Comparison of ENCODE assay signal across 1 cellular context in the genomic region with DNA sequence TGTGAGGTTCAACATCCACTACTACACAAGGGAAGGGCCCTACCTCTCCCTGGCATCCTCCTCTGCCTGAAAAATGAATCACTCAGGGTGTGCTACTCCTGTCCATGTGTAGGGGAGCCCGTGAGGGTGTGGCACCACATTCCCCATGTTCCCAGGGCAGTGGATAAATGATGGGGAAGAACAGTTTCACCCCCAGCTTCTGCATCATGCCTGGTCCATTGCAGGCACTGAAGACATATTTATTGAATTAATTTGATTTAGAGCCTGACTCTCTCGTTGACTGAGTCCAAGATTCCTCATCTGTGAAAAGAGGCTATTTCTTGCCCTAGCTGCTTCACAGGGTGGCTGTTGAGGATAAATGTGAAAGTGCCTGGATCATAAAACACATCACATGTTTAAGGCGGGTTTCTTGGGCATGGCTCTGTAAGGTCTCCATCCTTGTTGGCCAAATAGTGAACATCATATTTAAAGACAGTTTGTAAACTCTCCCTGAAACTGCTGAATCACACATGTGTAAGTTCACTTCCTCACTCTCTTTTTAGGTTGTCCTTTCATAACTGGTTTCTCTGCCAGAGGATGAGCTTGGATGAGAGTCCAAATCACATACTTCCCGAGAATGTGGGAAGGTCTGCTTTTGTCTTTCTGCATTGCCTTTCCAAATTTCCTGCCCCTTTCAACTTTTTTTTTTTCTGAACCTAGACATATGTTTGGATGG.
TF ChIP-seq lines count a peak whose summit lies in the region.

No MANE protein-coding gene starts in this region.

TF ChIP-seq in IMR-90, 13 proteins besides CTCF, POLR2A, EP300 and RAD21 (continued from another document):
- TF ChIP-seq USF2 (IDR thresholded peaks at IDR 0.05; ENCODE audit: low read depth, low read length), result no peak
